In the genomic region with DNA sequence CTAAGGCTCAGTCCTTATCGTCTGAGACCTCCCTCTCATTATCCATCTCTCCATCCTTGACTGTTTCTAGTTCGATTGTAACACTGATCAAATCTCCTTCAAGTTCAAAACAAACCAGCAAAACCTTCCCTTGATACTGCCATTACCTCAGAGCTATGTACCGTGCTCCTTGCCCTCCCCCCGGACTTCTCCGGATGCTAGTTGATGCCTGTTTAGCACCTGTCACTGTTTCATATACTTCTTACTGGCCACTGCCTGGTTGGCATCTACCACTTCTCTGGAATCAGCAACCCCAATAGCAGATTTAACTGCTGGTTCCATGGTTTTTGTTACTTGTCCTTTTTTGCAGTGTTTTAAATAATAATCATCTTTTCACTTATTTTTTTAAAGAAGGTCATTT, we compare ENCODE assay signal across 21 cellular contexts.
DNase-seq lines count a peak whose midpoint lies in the region; ATAC-seq and TF ChIP-seq lines count a peak whose summit lies in the region.
"Had no signal": no experiment of that assay in that cellular context is flagged by ENCODE, and none has a peak within 500 bp of the region (broad histone marks: within the 10 kb centered on the region; RNA-seq: fewer than 3 reads in every experiment).

No MANE protein-coding gene starts in this region.

- H4K20me1 ChIP-seq in GM23338 (replicated peaks; ENCODE audit: insufficient read depth): peaks cover 29% of the 10 kb centered on the region
- peaks cover 44% of the 10 kb centered on the region for H4K20me1 ChIP-seq in IMR-90 (ENCODE audit: insufficient read depth, low read length)

- H3K18ac ChIP-seq in IMR-90 (ENCODE audit: low read depth, low read length) (no peak overlapping the region), trophoblast cell (ENCODE audit: low read length) (no peak overlapping the region)

- dilution Hi-C loops in IMR-90 (cut with HindIII; ENCODE audit: low sequenced_read_pairs, unreplicated experiment): no loop called here

- H3K4me1 Mint-ChIP-seq in GM23338: peaks cover 56% of the 10 kb centered on the region

- ATAC-seq in GM23338 (no peak), IMR-90 (ENCODE audit: low read depth) (no peak), thoracic aorta (ENCODE audit: insufficient number of reproducible peaks, low FRiP score, low read depth) (no peak)
- ATAC-seq: A549; CD8-positive, alpha-beta T cell; GM12878 had no signal

- H3K9ac ChIP-seq in IMR-90 (ENCODE audit: low read depth, low read length): no peak overlapping the region
- no peak overlapping the region for H3K9ac ChIP-seq in trophoblast cell (ENCODE audit: low read length)
- H3K9ac ChIP-seq: BLaER1 treated with 17β-estradiol and CSF1 and Interleukin-3, amounts not matched to agents 10 nM and 100 nM had no signal

- peaks cover 39 to 71% of the 10 kb centered on the region in 2 experiments for H3K79me1 ChIP-seq in IMR-90 (ENCODE audit: low read depth in 1 of 2, low read length in 2 of 2)
- no peaks in the 10 kb centered on the region for H3K79me1 ChIP-seq in trophoblast cell (ENCODE audit: low read length)

- peaks cover 18% of the 10 kb centered on the region for H3K9me1 ChIP-seq in IMR-90 (ENCODE audit: insufficient read depth, low read length)

- H3K56ac ChIP-seq in IMR-90 (ENCODE audit: extremely low read depth, insufficient read depth, low read length): no peak overlapping the region

- H3K4me3 ChIP-seq in GM23338: no peak overlapping the region
- no peak overlapping the region for H3K4me3 ChIP-seq in IMR-90 (ENCODE audit: insufficient read depth, low read depth, low read length)
- H3K4me3 ChIP-seq in trophoblast cell (ENCODE audit: low read depth, low read length): no peak overlapping the region
- no peak overlapping the region for H3K4me3 ChIP-seq in thoracic aorta
- H3K4me3 ChIP-seq: A549; BLaER1 treated with 17β-estradiol and CSF1 and Interleukin-3, amounts not matched to agents 10 nM and 100 nM; GM12878 had no signal

- BruUV-seq in IMR-90 (replicated peaks; lab: Mats Ljungman, UMichigan): no TSS peak

- H4K91ac ChIP-seq in IMR-90 (ENCODE audit: insufficient read depth, low read depth, low read length) (no peak overlapping the region), trophoblast cell (ENCODE audit: low read depth, low read length) (no peak overlapping the region)

- peaks cover 100% of the 10 kb centered on the region for H3K79me2 ChIP-seq in GM23338 (replicated peaks; ENCODE audit: insufficient read depth)
- peaks cover 3% of the 10 kb centered on the region for H3K79me2 ChIP-seq in trophoblast cell (ENCODE audit: control insufficient read depth, insufficient read depth, low read length, poor library complexity)

- H3K9me3 ChIP-seq in IMR-90 (ENCODE audit: control insufficient read depth, insufficient read depth, low read length) (no peaks in the 10 kb centered on the region), trophoblast cell (ENCODE audit: insufficient read depth, low read depth, low read length) (no peaks in the 10 kb centered on the region), thoracic aorta (no peaks in the 10 kb centered on the region)
- H3K9me3 ChIP-seq: A549; BLaER1 treated with 17β-estradiol and CSF1 and Interleukin-3, amounts not matched to agents 10 nM and 100 nM; Caco-2 had no signal

- no peak for TF ChIP-seq POLR2A in IMR-90 (IDR thresholded peaks at IDR 0.05; ENCODE audit: low read depth, low read length)

- H2AK5ac ChIP-seq in IMR-90 (ENCODE audit: low read depth, low read length): peak overlapping the region; percentile 46; the same call in 1 of the 2 replicates
- H2AK5ac ChIP-seq in trophoblast cell (ENCODE audit: low read length): no peak overlapping the region

- H3K36me3 Mint-ChIP-seq in GM23338 (ENCODE audit: low read depth): peaks cover 9% of the 10 kb centered on the region; the same call in 2 of the 3 replicates
- H3K36me3 Mint-ChIP-seq: CD8-positive, alpha-beta T cell had no signal

- no peaks in the 10 kb centered on the region for H3F3A ChIP-seq in GM23338 (replicated peaks; ENCODE audit: low read depth)

- H2BK120ac ChIP-seq in IMR-90 (ENCODE audit: low read depth, low read length) (no peak overlapping the region), trophoblast cell (ENCODE audit: insufficient read depth, low read length, poor library complexity) (no peak overlapping the region)

- H4K12ac ChIP-seq in trophoblast cell (ENCODE audit: low read depth, low read length): no peak overlapping the region

- no peak overlapping the region for H2BK20ac ChIP-seq in IMR-90 (ENCODE audit: low read depth, low read length)

- H3K4ac ChIP-seq in IMR-90 (ENCODE audit: low read depth, low read length) (no peak overlapping the region), trophoblast cell (ENCODE audit: low read depth, low read length) (peak overlapping the region; percentile 34)

- H3K4me1 ChIP-seq in GM23338 (ENCODE audit: insufficient read depth): peaks cover 63% of the 10 kb centered on the region
- H3K4me1 ChIP-seq in IMR-90 (ENCODE audit: control insufficient read depth, insufficient read depth, low read length): peaks cover 10% of the 10 kb centered on the region
- H3K4me1 ChIP-seq in trophoblast cell (ENCODE audit: control insufficient read depth in 1 of 2, insufficient read depth in 2 of 2, low read length in 2 of 2): peaks cover 2 to 7% of the 10 kb centered on the region in 2 experiments
- H3K4me1 ChIP-seq in thoracic aorta (ENCODE audit: control insufficient read depth in 1 of 2, low read depth in 2 of 2): peaks cover 15 to 62% of the 10 kb centered on the region in 2 donors
- H3K4me1 ChIP-seq: A549; BLaER1 treated with 17β-estradiol and CSF1 and Interleukin-3, amounts not matched to agents 10 nM and 100 nM; Caco-2 had no signal

- H2BK12ac ChIP-seq in trophoblast cell (ENCODE audit: low read length): no peak overlapping the region

- POLR2A ChIA-PET in IMR-90 (lab: Charles Lee; ENCODE audit: unreplicated experiment): no interaction called here

- CTCF ChIA-PET in IMR-90 (lab: Yijun Ruan, JAX): interaction anchor here (1.6 kb wide), 1 partner anchor 14 kb away, joined by 4 read pairs; no protein-coding TSS in a partner anchor

- WGBS in IMR-90 (ENCODE audit: extremely low coverage in 2 of 2, insufficient read length in 1 of 2), 2 experiments: 97% methylated on average over 4 of the region's 5 CpGs; no CpG with 5 or more reads in 1 of the 2 experiments
- no CpG with 5 or more reads among the region's 5 CpGs for WGBS in trophoblast cell (ENCODE audit: extremely low coverage, insufficient coverage, insufficient read length)

- H3K4me3 Mint-ChIP-seq in GM23338: no peak overlapping the region
- H3K4me3 Mint-ChIP-seq: B cell; CD4-positive, alpha-beta T cell; CD8-positive, alpha-beta T cell had no signal

- no peaks in the 10 kb centered on the region for H3K9me3 Mint-ChIP-seq in GM23338
- H3K9me3 Mint-ChIP-seq: CD4-positive, alpha-beta T cell; CD8-positive, alpha-beta T cell had no signal

- no peak overlapping the region for H2AFZ ChIP-seq in GM23338
- H2AFZ ChIP-seq in IMR-90 (replicated peaks; ENCODE audit: low read length, poor library complexity): no peak overlapping the region
- H2AFZ ChIP-seq in trophoblast cell (ENCODE audit: insufficient read depth, low read length, poor library complexity): no peak overlapping the region

- no peak overlapping the region for H4K5ac ChIP-seq in IMR-90 (ENCODE audit: low read depth, low read length)

- H3K27ac ChIP-seq in GM23338 (ENCODE audit: low read depth) (0 out of 2 replicates have a peak overlapping the region, but pooled peaks have one; percentile 39), IMR-90 (ENCODE audit: insufficient read depth, low read length) (no peak overlapping the region), trophoblast cell (ENCODE audit: low read depth, low read length) (no peak overlapping the region), thoracic aorta (peak overlapping the region; percentile 9 to 34)
- H3K27ac ChIP-seq: 22Rv1; A549; BLaER1 treated with 17β-estradiol and CSF1 and Interleukin-3, amounts not matched to agents 10 nM and 100 nM; C4-2B had no signal

- TF ChIP-seq CTCF in GM23338 (conservative IDR thresholded peaks at IDR 0.05; ENCODE audit: low read depth in 2 of 2) (no peak), IMR-90 (conservative IDR thresholded peaks at IDR 0.05; ENCODE audit: low read depth, low read length) (no peak), thoracic aorta (IDR thresholded peaks at IDR 0.05) (no peak)

- H3K4me2 ChIP-seq in GM23338 (no peak overlapping the region), IMR-90 (ENCODE audit: low read depth, low read length) (no peak overlapping the region), trophoblast cell (ENCODE audit: low read length) (no peak overlapping the region)
- H3K4me2 ChIP-seq: A549; BLaER1 treated with 17β-estradiol and CSF1 and Interleukin-3, amounts not matched to agents 10 nM and 100 nM had no signal

- H2BK15ac ChIP-seq in IMR-90 (ENCODE audit: low read depth, low read length): no peak overlapping the region

- TF ChIP-seq RAD21 in IMR-90 (IDR thresholded peaks at IDR 0.05; ENCODE audit: low read length): no peak

- no peak overlapping the region for H4K8ac ChIP-seq in IMR-90 (ENCODE audit: low read depth in 2 of 2, low read length in 2 of 2)
- H4K8ac ChIP-seq in trophoblast cell (ENCODE audit: low read depth, low read length): no peak overlapping the region

- H3K27ac Mint-ChIP-seq in GM23338: no peak overlapping the region
- H3K27ac Mint-ChIP-seq: B cell; CD4-positive, alpha-beta T cell; CD8-positive, alpha-beta T cell had no signal

- in situ Hi-C loops in IMR-90 (cut with MboI; ENCODE audit: low sequenced_read_pairs): no loop called here

- DNase-seq in GM23338 (ENCODE audit: low spot score): no peak
- no peak for DNase-seq in IMR-90
- no peak for DNase-seq in trophoblast cell
- no peak for DNase-seq in thoracic aorta (ENCODE audit: low spot score)
- DNase-seq in H4 (ENCODE audit: low spot score): no peak
- DNase-seq in DMS79 treated with DMSO at 0.1 percent for 48 hours (lab: John Stamatoyannopoulos, UW): no peak
- no peak for DNase-seq in germinal center (ENCODE audit: low spot score)
- DNase-seq: AML-193; Caco-2; Calu3; CD4-positive, alpha-beta T cell; CD8-positive, alpha-beta T cell; DND-41; EL; GDM1 had no signal

- H3K36me3 ChIP-seq in GM23338 (ENCODE audit: insufficient read depth) (no peaks in the 10 kb centered on the region), IMR-90 (ENCODE audit: control insufficient read depth, insufficient read depth, low read length) (no peaks in the 10 kb centered on the region), trophoblast cell (ENCODE audit: control insufficient read depth in 1 of 2, insufficient read depth in 2 of 2, low read length in 2 of 2) (no peaks in the 10 kb centered on the region), thoracic aorta (no peaks in the 10 kb centered on the region)
- H3K36me3 ChIP-seq: BLaER1 treated with 17β-estradiol and CSF1 and Interleukin-3, amounts not matched to agents 10 nM and 100 nM had no signal

- H3K14ac ChIP-seq in IMR-90 (replicated peaks; ENCODE audit: low read depth, low read length): no peak overlapping the region
- no peak overlapping the region for H3K14ac ChIP-seq in trophoblast cell (ENCODE audit: low read length)

- no peak overlapping the region for H2AK9ac ChIP-seq in IMR-90 (replicated peaks; ENCODE audit: low read depth, low read length, poor library complexity)

- H3K23ac ChIP-seq in IMR-90 (ENCODE audit: low read depth, low read length) (0 out of 2 replicates have a peak overlapping the region, but pooled peaks have one; percentile 26), trophoblast cell (ENCODE audit: low read length) (no peak overlapping the region)

- no peaks in the 10 kb centered on the region for H3K27me3 Mint-ChIP-seq in GM23338 (ENCODE audit: insufficient read depth, low read depth, poor library complexity)
- H3K27me3 Mint-ChIP-seq: CD4-positive, alpha-beta T cell had no signal

- intact Hi-C loops in IMR-90 (cut with micrococcal nuclease): no loop called here

- no peaks in the 10 kb centered on the region for H3K9me2 ChIP-seq in GM23338 (ENCODE audit: insufficient read depth)

- H2BK5ac ChIP-seq in IMR-90 (ENCODE audit: low read depth, low read length, poor library complexity, severe bottlenecking) (no peak overlapping the region), trophoblast cell (ENCODE audit: low read depth, low read length, poor library complexity) (no peak overlapping the region)

- no peaks in the 10 kb centered on the region for H3K27me3 ChIP-seq in GM23338 (ENCODE audit: insufficient read depth)
- no peaks in the 10 kb centered on the region for H3K27me3 ChIP-seq in IMR-90 (ENCODE audit: control insufficient read depth, insufficient read depth, low read length)
- H3K27me3 ChIP-seq in trophoblast cell (ENCODE audit: insufficient read depth, low read length): no peaks in the 10 kb centered on the region
- no peaks in the 10 kb centered on the region for H3K27me3 ChIP-seq in thoracic aorta (replicated peaks; ENCODE audit: insufficient read depth)
- H3K27me3 ChIP-seq: BLaER1 treated with 17β-estradiol and CSF1 and Interleukin-3, amounts not matched to agents 10 nM and 100 nM had no signal

Comparison
In these comparisons a context has a peak if more than half of its experiments do, and no peak if none do; other contexts are left out.
1. H3K27ac ChIP-seq: peak in GM23338 (single experiment) and thoracic aorta (2 of 2); none in IMR-90 (single experiment) and trophoblast cell (single experiment).